ENCODE assay signal across 8 cellular contexts in the genomic region with DNA sequence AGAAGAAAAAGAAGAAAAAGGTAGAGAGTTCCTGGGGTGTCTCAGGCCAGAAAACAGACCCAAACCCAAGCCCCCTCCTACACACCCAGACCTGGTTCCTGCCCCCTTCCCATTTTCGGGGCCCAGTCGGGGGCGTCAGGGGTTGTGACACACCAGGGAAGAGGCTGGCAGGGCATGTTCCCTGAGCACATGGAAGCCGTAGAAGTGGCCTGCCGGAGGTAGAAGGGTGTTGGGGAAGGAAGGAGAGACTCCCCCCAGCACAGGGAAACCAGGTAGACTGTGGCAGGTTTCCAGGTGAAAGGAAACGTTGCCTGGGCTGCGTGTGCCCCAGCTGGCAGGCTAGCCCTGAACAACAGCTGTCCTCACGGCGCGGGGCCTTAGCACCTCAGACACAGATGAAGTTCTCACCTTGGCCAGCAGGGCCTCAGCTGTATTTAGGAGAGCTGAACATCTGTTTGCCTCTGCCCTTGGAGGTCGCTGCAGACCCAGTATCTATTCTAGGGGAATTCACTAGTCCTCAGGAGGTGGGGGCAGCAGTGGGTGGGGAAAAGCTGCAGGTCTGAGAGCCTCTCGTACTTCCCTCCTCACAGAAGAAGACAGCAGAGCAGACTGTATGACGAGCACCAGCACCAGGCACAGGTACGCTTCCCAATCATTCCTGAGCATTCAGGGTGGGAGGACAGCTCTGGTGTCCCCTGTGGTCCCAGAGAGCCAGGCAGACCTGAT. TPM values are rescaled to one million over a fixed set of nuclear protein-coding genes. Genes with fewer than 3 reads are reported as not detected.
DNase-seq lines count a peak whose midpoint lies in the region; ATAC-seq and TF ChIP-seq lines count a peak whose summit lies in the region.

No MANE protein-coding gene starts in this region.

- peaks cover 51 to 73% (median 55%) of the 10 kb centered on the region in 3 donors for H3K4me1 Mint-ChIP-seq in naive B cell

- intact Hi-C loops in left ventricle myocardium superior (cut with micrococcal nuclease) = no loop called here
- intact Hi-C loops in Right ventricle myocardium inferior (cut with DNase I) = no loop called here

- peaks cover 69% of the 10 kb centered on the region for H3K36me3 ChIP-seq in right atrium auricular region

- H3K27me3 ChIP-seq in right atrium auricular region = no peaks in the 10 kb centered on the region

- no peak for TF ChIP-seq CTCF in right atrium auricular region (IDR thresholded peaks at IDR 0.05)

- DNase-seq in left ventricle myocardium superior = peak; percentile 27
- DNase-seq in Right ventricle myocardium inferior (ENCODE audit: missing footprints) = no peak
- peak; percentile 37 for DNase-seq in activated CD4-positive, alpha-beta T cell treated with anti-CD3 and anti-CD28 coated beads, Interleukin-2, amount 50 U/mL, for 1 hour
- DNase-seq in naive B cell = peak; percentile 85
- no peak for DNase-seq in occipital lobe (lab: John Stamatoyannopoulos, UW)
- DNase-seq in G401 (ENCODE audit: low spot score) = no peak
- no peak for DNase-seq in right atrium auricular region (ENCODE audit: low spot score)

- peaks cover 0 to 17% (median 0%) of the 10 kb centered on the region in 7 donors for H3K9me3 Mint-ChIP-seq in naive B cell

- H3K4me3 ChIP-seq in right atrium auricular region = no peak overlapping the region

- no peaks in the 10 kb centered on the region for H3K9me3 ChIP-seq in right atrium auricular region

- no peak overlapping the region for H3K27ac ChIP-seq in right atrium auricular region

- in situ Hi-C loops in G401 (cut with HindIII; ENCODE audit: low sequenced_read_pairs) = no loop called here

- ATAC-seq in left ventricle myocardium superior (no peak), Right ventricle myocardium inferior (no peak), HG02885 (IDR thresholded peaks at IDR 0.05; ENCODE audit: poor library complexity, unreplicated experiment) (peak; percentile 73), naive B cell (ENCODE audit: low read depth in 2 of 2) (peak; percentile 36 to 48)

- peak overlapping the region; percentile 48 to 96 (median 72) for H3K4me3 Mint-ChIP-seq in naive B cell

- H3K27ac Mint-ChIP-seq in naive B cell = peak overlapping the region; percentile 94 to 100 (median 98)

- H3K36me3 Mint-ChIP-seq in naive B cell = peaks cover 27 to 29% of the 10 kb centered on the region in 2 donors

- H3K4me1 ChIP-seq in right atrium auricular region = peaks cover 0 to 10% of the 10 kb centered on the region in 2 donors

- H3K27me3 Mint-ChIP-seq in naive B cell = peaks cover 0 to 13% (median 0%) of the 10 kb centered on the region in 3 donors

RNA-seq across cellular contexts. Expression of a gene that starts 14.1 kb away (rescaled TPM):
- 341 TPM for total RNA-seq in left ventricle myocardium superior
- total RNA-seq in Right ventricle myocardium inferior = 327 TPM
- polyA plus RNA-seq in naive B cell (ENCODE audit: low read depth in 6 of 6) = over 10,000 TPM; 22,737 to 35,313 (median 25,671) TPM
- 4.1 TPM for total RNA-seq in occipital lobe
- 118 and 123 TPM in 2 replicates for total RNA-seq in G401 (2014; rRNA removed; shearing (Covaris generic))
- 100 to 1,000 TPM; 268 to 424 TPM for total RNA-seq in right atrium auricular region

RNA-seq across cellular contexts. Expression of a gene that starts 41.1 kb away (rescaled TPM):
- total RNA-seq in left ventricle myocardium superior (21.0 TPM), Right ventricle myocardium inferior (17.8 TPM), occipital lobe (13.6 TPM), right atrium auricular region (10 to 100 TPM; 17.5 to 18.1 TPM)
- polyA plus RNA-seq in naive B cell (ENCODE audit: low read depth in 6 of 6) = 10 to 100 TPM in 2 of 6 donors, 1 to 10 TPM in 4; 5.1 to 31.2 (median 9.3) TPM
- total RNA-seq in G401 (2014; rRNA removed; shearing (Covaris generic)) = 78.5 and 94.9 TPM in 2 replicates

RNA-seq across cellular contexts. Expression of a gene that starts 50.9 kb away (rescaled TPM):
- 1,255 TPM for total RNA-seq in left ventricle myocardium superior
- total RNA-seq in Right ventricle myocardium inferior = 1,267 TPM
- polyA plus RNA-seq in naive B cell (ENCODE audit: low read depth in 6 of 6) = 1,000 to 10,000 TPM; 4,594 to 6,671 (median 5,653) TPM
- 2,126 TPM for total RNA-seq in occipital lobe
- 3,973 and 5,195 TPM in 2 replicates for total RNA-seq in G401 (2014; rRNA removed; shearing (Covaris generic))
- total RNA-seq in right atrium auricular region = 1,000 to 10,000 TPM; 1,334 to 2,461 TPM

Comparison
In these comparisons a context has a peak if more than half of its experiments do, and no peak if none do; other contexts are left out.
1. DNase-seq: peak in left ventricle myocardium superior (single experiment), activated CD4-positive, alpha-beta T cell treated with anti-CD3 and anti-CD28 coated beads, Interleukin-2, amount 50 U/mL, for 1 hour (single experiment) and naive B cell (single experiment); none in Right ventricle myocardium inferior (single experiment), occipital lobe (single experiment), G401 (single experiment) and right atrium auricular region (single experiment).
2. ATAC-seq: peak in HG02885 (single experiment) and naive B cell (2 of 2); none in left ventricle myocardium superior (single experiment) and Right ventricle myocardium inferior (single experiment).
3. RNA of a gene that starts 14.1 kb away (total RNA-seq): 268 to 424 TPM in right atrium auricular region, 341 TPM in left ventricle myocardium superior (single experiment), 327 TPM in Right ventricle myocardium inferior (single experiment) and 118 to 123 TPM in G401; 4.1 TPM in occipital lobe (single experiment); every median in the first group is over 10 times any median in the second.